Comparison of ENCODE assay signal across 30 cellular contexts in genomic region chr10:101299211-101299610, GRCh38.
"Had no signal": no experiment of that assay in that cellular context is flagged by ENCODE, and none has a peak within 500 bp of the region (broad histone marks: within the 10 kb centered on the region; RNA-seq: fewer than 3 reads in every experiment).

No MANE protein-coding gene starts in this region.

- H3K9ac ChIP-seq: parathyroid adenoma had no signal

- FAIRE-seq: islet of Langerhans, kidney had no signal

- H3K27ac ChIP-seq: left lung, lower lobe of right lung, neutrophil, parathyroid adenoma, sigmoid colon, tibial nerve, uterus had no signal

- H3K27ac Mint-ChIP-seq: immature natural killer cell; nephron; stimulated activated memory B cell treated with anti-CD40 and anti-IgM and Interleukin-4, amounts not matched to agents 10 μg/mL and 1 μg/mL and 100 μg/mL, for 72 hours; stimulated activated naive CD8-positive, alpha-beta T cell treated with anti-CD3 and anti-CD28 coated beads, Interleukin-15, amount 100 ng/mL, for 72 hours; type B pancreatic cell had no signal

- H3K36me3 Mint-ChIP-seq: immature natural killer cell; naive thymus-derived CD8-positive, alpha-beta T cell; stimulated activated memory B cell treated with anti-CD40 and anti-IgM and Interleukin-4, amounts not matched to agents 10 μg/mL and 1 μg/mL and 100 μg/mL, for 72 hours; type B pancreatic cell had no signal

- H3K79me2 ChIP-seq: parathyroid adenoma had no signal

- H3K4me3 ChIP-seq: left lung, lower lobe of right lung, sigmoid colon, smooth muscle cell, tibial nerve, uterus had no signal

- H3K4me1 ChIP-seq: left lung, lower lobe of right lung, parathyroid adenoma, tibial nerve, uterus had no signal

- ATAC-seq: left colon; left lung; lower lobe of right lung; naive thymus-derived CD8-positive, alpha-beta T cell; right cardiac atrium; stimulated activated memory B cell treated with anti-CD40 and anti-IgM and Interleukin-4, amounts not matched to agents 10 μg/mL and 1 μg/mL and 100 μg/mL, for 72 hours; stimulated activated naive CD8-positive, alpha-beta T cell treated with anti-CD3 and anti-CD28 coated beads, Interleukin-15, amount 100 ng/mL, for 72 hours had no signal

- H3K4me1 Mint-ChIP-seq: immature natural killer cell had no signal

- H3K4me3 Mint-ChIP-seq: immature natural killer cell; naive thymus-derived CD8-positive, alpha-beta T cell; nephron; neural crest cell; stimulated activated memory B cell treated with anti-CD40 and anti-IgM and Interleukin-4, amounts not matched to agents 10 μg/mL and 1 μg/mL and 100 μg/mL, for 72 hours; stimulated activated naive CD8-positive, alpha-beta T cell treated with anti-CD3 and anti-CD28 coated beads, Interleukin-15, amount 100 ng/mL, for 72 hours; type B pancreatic cell had no signal

- H3K36me3 ChIP-seq: left lung, lower lobe of right lung, neutrophil, sigmoid colon, tibial nerve, uterus had no signal

- DNase-seq: hippocampal formation; immature natural killer cell; kidney; left colon; left lung; lower lobe of right lung; mammary epithelial cell; mesenchymal stem cell; naive thymus-derived CD8-positive, alpha-beta T cell; occipital lobe; retina; right cardiac atrium; sigmoid colon; stimulated activated CD4-positive, alpha-beta T cell treated with anti-CD3 and anti-CD28 coated beads, Interleukin-1b, Interleukin-23, amount 100 ng/mL, for 48 hours; stimulated activated CD4-positive, alpha-beta T cell treated with anti-CD3 and anti-CD28 coated beads, Interleukin-2, amount 100 ng/mL, for 48 hours; stimulated activated CD4-positive, alpha-beta T cell treated with anti-CD3 and anti-CD28 coated beads, Interleukin-4, amount 100 ng/mL, for 4 hours; stimulated activated CD8-positive, alpha-beta memory T cell treated with anti-CD3 and anti-CD28 coated beads, Interleukin-4, amount 100 ng/mL, for 48 hours; stimulated activated naive CD4-positive, alpha-beta T cell treated with Interleukin-2 at 50 U/mL for 16 hours; stimulated activated naive CD8-positive, alpha-beta T cell treated with anti-CD3 and anti-CD28 coated beads, Interleukin-15, amount 100 ng/mL, for 72 hours; substantia nigra; uterus had no signal

- H3K4me2 ChIP-seq: smooth muscle cell had no signal

- H3K9me3 ChIP-seq: left lung, lower lobe of right lung, neutrophil, sigmoid colon, uterus had no signal

- H3K9me3 Mint-ChIP-seq: immature natural killer cell; naive thymus-derived CD8-positive, alpha-beta T cell; nephron; neural crest cell; stimulated activated memory B cell treated with anti-CD40 and anti-IgM and Interleukin-4, amounts not matched to agents 10 μg/mL and 1 μg/mL and 100 μg/mL, for 72 hours; stimulated activated naive CD8-positive, alpha-beta T cell treated with anti-CD3 and anti-CD28 coated beads, Interleukin-15, amount 100 ng/mL, for 72 hours; type B pancreatic cell had no signal

- H2AFZ ChIP-seq: parathyroid adenoma had no signal

- H3K27me3 ChIP-seq: uterus had no signal
